ENCODE assay signal across 16 cellular contexts in the genomic region with DNA sequence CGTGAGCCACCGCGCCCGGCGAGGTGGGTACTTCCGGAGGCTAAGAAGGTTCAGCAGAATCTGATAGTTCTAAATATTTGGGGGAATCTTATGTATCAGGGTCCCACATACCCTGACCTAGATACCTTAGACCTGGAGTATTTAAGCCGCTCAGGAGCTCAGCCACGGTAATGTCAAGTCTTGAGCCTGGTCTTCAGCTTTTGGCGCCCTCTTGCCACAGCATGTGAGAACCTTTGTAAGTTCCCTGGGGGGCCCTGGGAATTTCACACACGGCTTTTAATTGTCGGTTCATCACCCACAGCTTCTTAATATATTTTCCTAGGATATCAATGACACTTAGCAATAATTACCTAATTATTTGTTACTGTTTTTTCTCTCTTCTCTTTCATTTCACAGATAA.
"Had no signal": no experiment of that assay in that cellular context is flagged by ENCODE, and none has a peak within 500 bp of the region (broad histone marks: within the 10 kb centered on the region; RNA-seq: fewer than 3 reads in every experiment).

No MANE protein-coding gene starts in this region.

- H3K36me3 ChIP-seq: suprapubic skin had no signal

- H3K4me3 ChIP-seq: psoas muscle, suprapubic skin had no signal

- H3K27me3 ChIP-seq: foreskin keratinocyte, suprapubic skin had no signal

- FAIRE-seq: astrocyte, endothelial cell of umbilical vein had no signal

- H3K27ac ChIP-seq: foreskin keratinocyte, psoas muscle, suprapubic skin had no signal

- H3K9me3 ChIP-seq: suprapubic skin had no signal

- ATAC-seq: activated CD8-positive, alpha-beta T cell treated with anti-CD3 and anti-CD28 coated beads, Interleukin-2, amount 10 ng/mL, durations not matched to agents 7 days and 5 days; foreskin keratinocyte; left lobe of liver; natural killer cell treated with Interleukin-12 subunit alpha and Interleukin-12 subunit beta and Interleukin-15 and Interleukin-18, amount 100 ng/mL, for 72 hours; psoas muscle; stimulated activated naive CD8-positive, alpha-beta T cell treated with anti-CD3 and anti-CD28 coated beads, Interleukin-15, Interleukin-2, amounts not matched to agents 100 U/mL and 50 U/mL, for 24 hours had no signal

- DNase-seq: activated CD8-positive, alpha-beta T cell treated with anti-CD3 and anti-CD28 coated beads, Interleukin-2, amount 10 ng/mL, durations not matched to agents 7 days and 5 days; activated naive CD4-positive, alpha-beta T cell treated with anti-CD3 and anti-CD28 coated beads for 36 hours; foreskin keratinocyte; head of caudate nucleus; islet precursor cell; mammary epithelial cell; nucleus accumbens; psoas muscle; stimulated activated CD4-positive, alpha-beta T cell treated with anti-CD3 and anti-CD28 coated beads, Interleukin-2, amount 100 ng/mL, for 48 hours; stimulated activated naive CD8-positive, alpha-beta T cell treated with anti-CD3 and anti-CD28 coated beads, Interleukin-15, Interleukin-2, amounts not matched to agents 100 U/mL and 50 U/mL, for 24 hours; T-helper 9 cell had no signal

- H3K4me1 ChIP-seq: foreskin keratinocyte, psoas muscle, suprapubic skin had no signal
